In genomic region chr2:240586919-240587800, GRCh38 we compare ENCODE assay signal across 8 cellular contexts. TPM values are rescaled to one million over a fixed set of nuclear protein-coding genes. Genes with fewer than 3 reads are reported as not detected.
DNase-seq lines count a peak whose midpoint lies in the region; ATAC-seq, FAIRE-seq and TF ChIP-seq lines count a peak whose summit lies in the region.

No MANE protein-coding gene starts in this region.

- CTCF ChIA-PET in AG04449 (lab: Yijun Ruan, JAX) = interaction anchor here (0.8 to 5.0 kb wide), 11 partner anchors 9 to 354 kb away, joined by 3 to 75 read pairs (median 5); partner anchors contain the start of gene RNPEPL1

- ATAC-seq in GM19023 (IDR thresholded peaks at IDR 0.05; ENCODE audit: unreplicated experiment) = peak; percentile 4
- ATAC-seq in left lung = peak; percentile 54
- ATAC-seq in stimulated activated naive B cell treated with anti-CD40 and anti-IgM and Interleukin-4, amounts not matched to agents 10 μg/mL and 1 μg/mL and 100 μg/mL, for 72 hours (replicated peaks) = peak; percentile 20 to 28

- H3K36me3 ChIP-seq in bronchial epithelial cell (ENCODE audit: control insufficient read depth, insufficient read depth, low read length) (peaks cover 14% of the 10 kb centered on the region), left lung (peaks cover 0 to 29% of the 10 kb centered on the region in 2 donors)

- POLR2A ChIA-PET in AG04449 (lab: Yijun Ruan, JAX) = interaction anchor here (0.9 to 2.3 kb wide), 4 partner anchors 18 to 29 kb away, joined by 3 to 10 read pairs (median 6); partner anchors contain the start of genes ANKMY1 and RNPEPL1

- DNase-seq in AG04449 (ENCODE audit: low read depth, low spot score) (no peak), T-helper 2 cell (peak in 4 of 5 experiments; percentile 40 to 75 (median 54)), bronchial epithelial cell (ENCODE audit: low read depth) (peak; percentile 28), left lung (peak; percentile 61 to 85), NCI-H2171 (lab: John Stamatoyannopoulos, UW) (no peak)
- DNase-seq in stimulated activated naive B cell treated with anti-CD40 and anti-IgM and Interleukin-4, amounts not matched to agents 10 μg/mL and 1 μg/mL and 100 μg/mL, for 72 hours = peak; percentile 27

- intact Hi-C loops in left lung (cut with DNase I) = no loop called here

- no peaks in the 10 kb centered on the region for H3K9me3 Mint-ChIP-seq in IgD-negative memory B cell
- H3K9me3 Mint-ChIP-seq in stimulated activated naive B cell treated with anti-CD40 and anti-IgM and Interleukin-4, amounts not matched to agents 10 μg/mL and 1 μg/mL and 100 μg/mL, for 72 hours = no peaks in the 10 kb centered on the region

- no peaks in the 10 kb centered on the region for H3K27me3 Mint-ChIP-seq in IgD-negative memory B cell
- H3K27me3 Mint-ChIP-seq in stimulated activated naive B cell treated with anti-CD40 and anti-IgM and Interleukin-4, amounts not matched to agents 10 μg/mL and 1 μg/mL and 100 μg/mL, for 72 hours = no peaks in the 10 kb centered on the region

- FAIRE-seq in bronchial epithelial cell (lab: Jason Lieb, UNC) = no peak

- no peak for TF ChIP-seq CTCF in AG04449 (IDR thresholded peaks at IDR 0.05; ENCODE audit: insufficient read depth, low read length, missing control alignments)
- no peak for TF ChIP-seq CTCF in bronchial epithelial cell (IDR thresholded peaks at IDR 0.05; ENCODE audit: insufficient read depth, low read length, severe bottlenecking)
- TF ChIP-seq CTCF in left lung (IDR thresholded peaks at IDR 0.05) = no peak

- peak overlapping the region; percentile 72 for H3K4me3 ChIP-seq in AG04449 (ENCODE audit: low read depth, low read length)
- H3K4me3 ChIP-seq in bronchial epithelial cell (ENCODE audit: low read depth, low read length) = peak overlapping the region; percentile 78
- peak overlapping the region; percentile 96 to 98 for H3K4me3 ChIP-seq in left lung

- no peaks in the 10 kb centered on the region for H3K27me3 ChIP-seq in bronchial epithelial cell (ENCODE audit: control insufficient read depth, insufficient read depth, low read length)
- no peaks in the 10 kb centered on the region for H3K27me3 ChIP-seq in left lung

- H3K4me1 Mint-ChIP-seq in IgD-negative memory B cell = peaks cover 24 to 36% (median 32%) of the 10 kb centered on the region in 3 donors
- H3K4me1 Mint-ChIP-seq in stimulated activated naive B cell treated with anti-CD40 and anti-IgM and Interleukin-4, amounts not matched to agents 10 μg/mL and 1 μg/mL and 100 μg/mL, for 72 hours = peaks cover 35 to 65% of the 10 kb centered on the region in 2 donors

- H3K4me1 ChIP-seq in left lung = peaks cover 23 to 48% of the 10 kb centered on the region in 2 donors

- peak overlapping the region; percentile 87 to 88 for H3K27ac ChIP-seq in left lung

- H3K27ac Mint-ChIP-seq in IgD-negative memory B cell = peak overlapping the region in 2 of 3 donors; percentile 59 to 98
- peak overlapping the region; percentile 92 for H3K27ac Mint-ChIP-seq in stimulated activated naive B cell treated with anti-CD40 and anti-IgM and Interleukin-4, amounts not matched to agents 10 μg/mL and 1 μg/mL and 100 μg/mL, for 72 hours

- H3K36me3 Mint-ChIP-seq in IgD-negative memory B cell = peaks cover 9% of the 10 kb centered on the region
- H3K36me3 Mint-ChIP-seq in stimulated activated naive B cell treated with anti-CD40 and anti-IgM and Interleukin-4, amounts not matched to agents 10 μg/mL and 1 μg/mL and 100 μg/mL, for 72 hours = peaks cover 20 to 43% of the 10 kb centered on the region in 2 donors

- H3K4me3 Mint-ChIP-seq in IgD-negative memory B cell = peak overlapping the region; percentile 88 to 100 (median 96)
- peak overlapping the region; percentile 94 to 97 for H3K4me3 Mint-ChIP-seq in stimulated activated naive B cell treated with anti-CD40 and anti-IgM and Interleukin-4, amounts not matched to agents 10 μg/mL and 1 μg/mL and 100 μg/mL, for 72 hours

- H3K9me3 ChIP-seq in left lung = no peaks in the 10 kb centered on the region

RNA-seq across cellular contexts. Expression of gene CAPN10, which starts 0.6 kb away (rescaled TPM):
- polyA plus RNA-seq in IgD-negative memory B cell = 18.2 TPM
- total RNA-seq in bronchial epithelial cell (13.4 and 22.4 TPM in 2 replicates), left lung (10 to 100 TPM; 31.2 to 31.9 TPM)

RNA-seq across cellular contexts. Expression of gene RNPEPL1, which starts 18.9 kb away (rescaled TPM):
- 22.6 TPM for polyA plus RNA-seq in IgD-negative memory B cell
- total RNA-seq in bronchial epithelial cell = 10.8 and 12.3 TPM in 2 replicates
- 10 to 100 TPM; 89.3 to 99.2 TPM for total RNA-seq in left lung

RNA-seq across cellular contexts. Expression of gene DUSP28, which starts 27.0 kb away (rescaled TPM):
- polyA plus RNA-seq in IgD-negative memory B cell = 23.4 TPM
- total RNA-seq in bronchial epithelial cell (1.9 and 2.1 TPM in 2 replicates), left lung (1 to 10 TPM; 2.4 to 3.5 TPM)

RNA-seq across cellular contexts. Expression of gene ANKMY1, which starts 29.4 kb away (rescaled TPM):
- 18.4 TPM for polyA plus RNA-seq in IgD-negative memory B cell
- total RNA-seq in bronchial epithelial cell (10.8 and 15.8 TPM in 2 replicates), left lung (10 to 100 TPM; 11.8 to 20.1 TPM)

RNA-seq across cellular contexts. Expression of gene GPR35, which starts 38.1 kb away (rescaled TPM):
- not detected for polyA plus RNA-seq in IgD-negative memory B cell
- total RNA-seq in bronchial epithelial cell (0.26 and 0.38 TPM in 2 replicates), left lung (1 to 10 TPM; 1.1 to 6.0 TPM)

Comparison
In these comparisons a context has a peak if more than half of its experiments do, and no peak if none do; other contexts are left out.
1. DNase-seq: peak in T-helper 2 cell (4 of 5), bronchial epithelial cell (single experiment), left lung (2 of 2) and stimulated activated naive B cell treated with anti-CD40 and anti-IgM and Interleukin-4, amounts not matched to agents 10 μg/mL and 1 μg/mL and 100 μg/mL, for 72 hours (single experiment); none in AG04449 (single experiment) and NCI-H2171 (single experiment).
2. ATAC-seq: peak in every context shown above with its lines; median percentile 54 in left lung; 24 in stimulated activated naive B cell treated with anti-CD40 and anti-IgM and Interleukin-4, amounts not matched to agents 10 μg/mL and 1 μg/mL and 100 μg/mL, for 72 hours; 4 in GM19023.
3. Peak in every context shown above with its lines, with median percentiles within 50 percentile points of each other: H3K4me3 ChIP-seq.